ENCODE assay signal across 6 cellular contexts in genomic region chr13:92012787-92013186, GRCh38.
"Had no signal": no experiment of that assay in that cellular context is flagged by ENCODE, and none has a peak within 500 bp of the region (broad histone marks: within the 10 kb centered on the region; RNA-seq: fewer than 3 reads in every experiment).

No MANE protein-coding gene starts in this region.

- H3K9me3 ChIP-seq: HAP-1 had no signal

- H3K36me3 ChIP-seq: HAP-1 had no signal

- H3K4me1 ChIP-seq: HAP-1 had no signal

- H3K27ac Mint-ChIP-seq: GM23338, HFFc6 had no signal

- H2AFZ ChIP-seq: GM23338 had no signal

- H3K4me1 Mint-ChIP-seq: GM23338 had no signal

- H3K4me3 ChIP-seq: GM23338, HAP-1, K562 had no signal

- H3K4me3 Mint-ChIP-seq: GM23338, HFFc6 had no signal

- DNase-seq: HFFc6, IMR-90, KG1 had no signal

- H3K4me2 ChIP-seq: GM23338 had no signal
